In the genomic region with DNA sequence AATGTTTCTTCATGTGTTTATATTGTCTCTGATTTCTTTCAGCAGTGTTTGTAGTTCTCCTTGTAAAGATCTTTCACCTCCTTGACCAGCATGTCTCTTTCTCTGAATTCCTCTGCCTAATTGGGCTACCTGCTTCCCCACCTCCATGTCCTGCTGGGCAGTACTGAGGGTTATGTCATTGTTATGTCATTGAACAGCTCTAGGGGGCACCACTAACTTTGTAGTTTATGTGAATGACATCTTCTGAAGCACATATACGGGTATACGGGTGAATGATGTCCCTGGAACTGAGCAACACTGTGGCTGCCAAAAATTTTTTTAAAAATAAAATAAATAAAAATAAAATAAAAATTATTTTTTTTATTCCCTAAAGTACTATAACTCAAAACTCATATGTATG, we compare ENCODE assay signal across 10 cellular contexts. TPM values are rescaled to one million over a fixed set of nuclear protein-coding genes. Genes with fewer than 3 reads are reported as not detected.
DNase-seq lines count a peak whose midpoint lies in the region; ATAC-seq and TF ChIP-seq lines count a peak whose summit lies in the region.
"Had no signal": no experiment of that assay in that cellular context is flagged by ENCODE, and none has a peak within 500 bp of the region (broad histone marks: within the 10 kb centered on the region; RNA-seq: fewer than 3 reads in every experiment).

No MANE protein-coding gene starts in this region.

- ATAC-seq in GM19452 (IDR thresholded peaks at IDR 0.05; ENCODE audit: unreplicated experiment): no peak

- no peak overlapping the region for H3K27ac Mint-ChIP-seq in chondrocyte (ENCODE audit: unreplicated experiment)
- H3K27ac Mint-ChIP-seq in type B pancreatic cell: no peak overlapping the region
- H3K27ac Mint-ChIP-seq: B cell had no signal

- H3K4me1 Mint-ChIP-seq in chondrocyte (ENCODE audit: low read depth): peaks cover 10% of the 10 kb centered on the region
- H3K4me1 Mint-ChIP-seq in type B pancreatic cell (ENCODE audit: unreplicated experiment): peaks cover 18% of the 10 kb centered on the region
- H3K4me1 Mint-ChIP-seq: B cell had no signal

- no peak overlapping the region for H3K4me3 Mint-ChIP-seq in chondrocyte (ENCODE audit: unreplicated experiment)
- H3K4me3 Mint-ChIP-seq in type B pancreatic cell: no peak overlapping the region
- H3K4me3 Mint-ChIP-seq: B cell had no signal

- H3K27me3 Mint-ChIP-seq in chondrocyte (ENCODE audit: low read depth): peaks cover under 1% of the 10 kb centered on the region
- H3K27me3 Mint-ChIP-seq in type B pancreatic cell: no peaks in the 10 kb centered on the region

- TF ChIP-seq CTCF in chondrocyte (IDR thresholded peaks at IDR 0.05) (peak; percentile 60), type B pancreatic cell (conservative IDR thresholded peaks at IDR 0.05) (peak; percentile 54)

- peak; percentile 6 for DNase-seq in NOMO-1 treated with dmso at 0.1 percent for 144 hours (lab: John Stamatoyannopoulos, UW; ENCODE audit: unreplicated experiment)
- no peak for DNase-seq in NOMO-1 treated with DMSO at 0.1 percent for 48 hours (lab: John Stamatoyannopoulos, UW; ENCODE audit: unreplicated experiment)
- peak; percentile 32 for DNase-seq in HT-29 (ENCODE audit: low spot score)
- DNase-seq in chondrocyte (ENCODE audit: low spot score): no peak
- no peak for DNase-seq in type B pancreatic cell (ENCODE audit: extremely low spot score, unreplicated experiment)
- no peak for DNase-seq in H4 (ENCODE audit: low spot score)
- no peak for DNase-seq in AG08395 (ENCODE audit: low spot score)
- DNase-seq: T-helper 1 cell had no signal

- H3K9me3 Mint-ChIP-seq in chondrocyte (ENCODE audit: low read depth) (peaks cover 6% of the 10 kb centered on the region), type B pancreatic cell (no peaks in the 10 kb centered on the region)

- peaks cover 2% of the 10 kb centered on the region for H3K36me3 Mint-ChIP-seq in chondrocyte (ENCODE audit: low read depth)
- no peaks in the 10 kb centered on the region for H3K36me3 Mint-ChIP-seq in type B pancreatic cell

RNA-seq across cellular contexts. Expression of a gene that starts 16.9 kb away (rescaled TPM):
- not detected in 2 replicates for total RNA-seq in HT-29 (2014; rRNA removed; shearing (Covaris generic))
- 1.2 to 2.6 TPM (median 1.6 TPM) in 3 replicates for total RNA-seq in chondrocyte
- 6.6 and 31.6 TPM in 2 replicates for total RNA-seq in type B pancreatic cell (ENCODE audit: low replicate concordance)
- total RNA-seq in H4 (2014; rRNA removed; shearing (Covaris generic)): 0.91 and 1.7 TPM in 2 replicates
- total RNA-seq: B cell had no signal

Comparison
In these comparisons a context has a peak if more than half of its experiments do, and no peak if none do; other contexts are left out.
1. DNase-seq: peak in NOMO-1 treated with dmso at 0.1 percent for 144 hours (single experiment) and HT-29 (single experiment); none in NOMO-1 treated with DMSO at 0.1 percent for 48 hours (single experiment), chondrocyte (single experiment), type B pancreatic cell (single experiment), H4 (single experiment) and AG08395 (single experiment).